Comparison of ENCODE assay signal across 13 cellular contexts in the genomic region with DNA sequence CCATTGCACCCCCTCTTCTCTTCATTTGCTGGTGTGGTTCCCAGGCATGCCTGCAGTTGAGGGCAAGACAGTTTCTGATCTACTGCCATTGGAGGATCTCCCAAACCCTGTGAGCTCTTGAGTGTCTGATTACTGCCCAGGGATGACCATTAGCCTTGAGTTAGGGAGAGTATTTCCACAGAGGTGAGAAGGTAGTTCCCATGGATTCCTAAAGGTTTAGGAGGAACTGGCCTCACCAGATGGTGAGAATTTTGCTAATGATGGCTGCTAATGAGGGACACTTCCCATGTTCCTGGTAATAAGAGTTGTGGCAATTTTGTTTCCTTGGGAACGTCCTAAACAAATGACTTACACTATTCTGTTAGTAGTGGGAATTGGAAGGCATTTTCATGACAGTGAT.
"Had no signal": no experiment of that assay in that cellular context is flagged by ENCODE, and none has a peak within 500 bp of the region (broad histone marks: within the 10 kb centered on the region; RNA-seq: fewer than 3 reads in every experiment).

No MANE protein-coding gene starts in this region.

- H3K4me3 ChIP-seq: suprapubic skin had no signal

- ATAC-seq: activated T-cell treated with anti-CD3 and anti-CD28 coated beads, Interleukin-2, amount 50 U/mL, for 4 hours; stimulated activated naive CD8-positive, alpha-beta T cell treated with anti-CD3 and anti-CD28 coated beads, Interleukin-15, Interleukin-2, amounts not matched to agents 100 U/mL and 50 U/mL, for 24 hours had no signal

- H3K27ac ChIP-seq: suprapubic skin had no signal

- H3K9me3 ChIP-seq: suprapubic skin had no signal

- H3K4me1 ChIP-seq: suprapubic skin had no signal

- H3K4me3 Mint-ChIP-seq: activated CD4-positive, alpha-beta memory T cell treated with anti-CD3 and anti-CD28 coated beads for 36 hours; activated naive CD8-positive, alpha-beta T cell; activated T-cell treated with anti-CD3 and anti-CD28 coated beads, Interleukin-2, amount 50 U/mL, for 4 hours; mesothelial cell of epicardium had no signal

- H3K27me3 Mint-ChIP-seq: activated CD4-positive, alpha-beta memory T cell treated with anti-CD3 and anti-CD28 coated beads for 36 hours had no signal

- H3K9me3 Mint-ChIP-seq: activated CD4-positive, alpha-beta memory T cell treated with anti-CD3 and anti-CD28 coated beads for 36 hours; activated T-cell treated with anti-CD3 and anti-CD28 coated beads, Interleukin-2, amount 50 U/mL, for 4 hours; mesothelial cell of epicardium had no signal

- H3K36me3 ChIP-seq: suprapubic skin had no signal

- H3K27me3 ChIP-seq: suprapubic skin had no signal

- H3K36me3 Mint-ChIP-seq: activated CD4-positive, alpha-beta memory T cell treated with anti-CD3 and anti-CD28 coated beads for 36 hours; activated naive CD8-positive, alpha-beta T cell; mesothelial cell of epicardium had no signal

- DNase-seq: activated CD4-positive, alpha-beta memory T cell treated with anti-CD3 and anti-CD28 coated beads for 36 hours; activated CD4-positive, alpha-beta T cell treated with anti-CD3 and anti-CD28 coated beads for 1 hour; activated gamma-delta T cell; activated T-cell treated with anti-CD3 and anti-CD28 coated beads, Interleukin-2, amount 50 U/mL, for 4 hours; anterior cingulate cortex; foreskin melanocyte; kidney; stimulated activated CD4-positive, alpha-beta T cell treated with anti-CD3 and anti-CD28 coated beads, Interleukin-2, amount 100 ng/mL, for 48 hours; stimulated activated naive CD8-positive, alpha-beta T cell treated with anti-CD3 and anti-CD28 coated beads, Interleukin-15, Interleukin-2, amounts not matched to agents 100 U/mL and 50 U/mL, for 24 hours; T-helper 9 cell had no signal

- H3K27ac Mint-ChIP-seq: activated CD4-positive, alpha-beta memory T cell treated with anti-CD3 and anti-CD28 coated beads for 36 hours; activated naive CD8-positive, alpha-beta T cell; mesothelial cell of epicardium had no signal
